40 cellular contexts compared by ENCODE assay signal in the genomic region with DNA sequence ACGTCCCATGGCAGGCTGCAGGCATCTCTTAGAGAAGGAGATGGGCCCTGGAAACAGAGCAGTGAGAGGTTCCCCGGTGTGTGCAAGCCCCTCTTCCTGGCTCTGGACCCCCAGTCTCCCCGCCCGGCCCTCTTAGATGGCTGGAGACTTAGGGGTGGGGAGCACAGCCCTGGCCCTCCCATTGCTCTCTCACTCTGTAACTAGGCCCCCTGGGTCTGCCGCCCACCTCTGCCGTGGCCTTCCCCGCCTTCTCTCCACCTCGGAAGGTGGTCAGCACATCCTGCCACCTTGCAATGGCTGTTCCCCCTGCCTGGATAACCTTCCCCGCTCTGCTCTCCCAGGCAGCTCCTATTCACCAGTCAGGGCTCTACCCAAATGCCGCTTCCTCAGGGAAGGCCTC. TPM values are rescaled to one million over a fixed set of nuclear protein-coding genes. Genes with fewer than 3 reads are reported as not detected.
"Had no signal": no experiment of that assay in that cellular context is flagged by ENCODE, and none has a peak within 500 bp of the region (broad histone marks: within the 10 kb centered on the region; RNA-seq: fewer than 3 reads in every experiment).

No MANE protein-coding gene starts in this region.

- H3K4me1 ChIP-seq: ascending aorta had no signal

- H3K9me3 Mint-ChIP-seq: activated naive CD4-positive, alpha-beta T cell treated with anti-CD3 and anti-CD28 coated beads, Interleukin-2, amount 50 U/mL, for 24 hours; activated naive CD8-positive, alpha-beta T cell treated with anti-CD3 and anti-CD28 coated beads, Interleukin-2, amount 50 U/mL, for 24 hours; central memory CD8-positive, alpha-beta T cell had no signal

- ATAC-seq: activated CD4-positive, alpha-beta T cell treated with anti-CD3 and anti-CD28 coated beads for 36 hours; activated CD4-positive, CD25-positive, alpha-beta regulatory T cell treated with anti-CD3 and anti-CD28 coated beads, Interleukin-2, amount 50 U/mL, for 24 hours; activated CD8-positive, alpha-beta memory T cell treated with anti-CD3 and anti-CD28 coated beads, Interleukin-2, amount 10 ng/mL, durations not matched to agents 7 days and 5 days; activated CD8-positive, alpha-beta T cell treated with anti-CD3 and anti-CD28 coated beads, Interleukin-2, amount 10 ng/mL, durations not matched to agents 7 days and 5 days; activated naive CD8-positive, alpha-beta T cell treated with anti-CD3 and anti-CD28 coated beads, Interleukin-2, amount 50 U/mL, for 24 hours; WTC11 had no signal

- H3K4me3 Mint-ChIP-seq: activated CD4-positive, alpha-beta memory T cell treated with anti-CD3 and anti-CD28 coated beads, Interleukin-2, amount 10 ng/mL, durations not matched to agents 7 days and 5 days; activated CD4-positive, alpha-beta T cell treated with anti-CD3 and anti-CD28 coated beads for 36 hours; activated CD4-positive, alpha-beta T cell treated with anti-CD3 and anti-CD28 coated beads, Interleukin-2, amount 10 ng/mL, durations not matched to agents 7 days and 5 days; activated CD8-positive, alpha-beta memory T cell treated with anti-CD3 and anti-CD28 coated beads, Interleukin-2, amount 10 ng/mL, durations not matched to agents 7 days and 5 days; activated CD8-positive, alpha-beta T cell treated with anti-CD3 and anti-CD28 coated beads, Interleukin-2, amount 10 ng/mL, durations not matched to agents 7 days and 5 days; activated naive CD4-positive, alpha-beta T cell treated with anti-CD3 and anti-CD28 coated beads, Interleukin-2, amount 10 ng/mL, durations not matched to agents 7 days and 5 days; activated naive CD4-positive, alpha-beta T cell treated with anti-CD3 and anti-CD28 coated beads, Interleukin-2, amount 50 U/mL, for 24 hours; activated naive CD8-positive, alpha-beta T cell; activated naive CD8-positive, alpha-beta T cell treated with anti-CD3 and anti-CD28 coated beads, Interleukin-2, amount 10 ng/mL, durations not matched to agents 7 days and 5 days; activated naive CD8-positive, alpha-beta T cell treated with anti-CD3 and anti-CD28 coated beads, Interleukin-2, amount 50 U/mL, for 24 hours; activated T-cell treated with anti-CD3 and anti-CD28 coated beads, Interleukin-2, amount 50 U/mL, for 24 hours; brain; central memory CD8-positive, alpha-beta T cell; T-helper 1 cell treated with Interleukin-12 subunit alpha and Interleukin-12 subunit beta and Interleukin-4 antibody, amounts not matched to agents 30 μg/mL and 1 μg/mL, for 36 hours; T-helper 2 cell treated with Interferon-gamma antibody and Interleukin-4, amounts not matched to agents 5 μg/mL and 100 μg/mL, for 36 hours; WTC11 had no signal

- H3K27ac Mint-ChIP-seq: activated CD4-positive, alpha-beta memory T cell treated with anti-CD3 and anti-CD28 coated beads, Interleukin-2, amount 10 ng/mL, durations not matched to agents 7 days and 5 days; activated CD4-positive, alpha-beta T cell treated with anti-CD3 and anti-CD28 coated beads for 36 hours; activated CD4-positive, alpha-beta T cell treated with anti-CD3 and anti-CD28 coated beads, Interleukin-2, amount 10 ng/mL, durations not matched to agents 7 days and 5 days; activated CD8-positive, alpha-beta memory T cell treated with anti-CD3 and anti-CD28 coated beads, Interleukin-2, amount 10 ng/mL, durations not matched to agents 7 days and 5 days; activated CD8-positive, alpha-beta T cell treated with anti-CD3 and anti-CD28 coated beads, Interleukin-2, amount 10 ng/mL, durations not matched to agents 7 days and 5 days; activated naive CD4-positive, alpha-beta T cell treated with anti-CD3 and anti-CD28 coated beads, Interleukin-2, amount 10 ng/mL, durations not matched to agents 7 days and 5 days; activated naive CD4-positive, alpha-beta T cell treated with anti-CD3 and anti-CD28 coated beads, Interleukin-2, amount 50 U/mL, for 24 hours; activated naive CD8-positive, alpha-beta T cell; activated naive CD8-positive, alpha-beta T cell treated with anti-CD3 and anti-CD28 coated beads, Interleukin-2, amount 10 ng/mL, durations not matched to agents 7 days and 5 days; activated naive CD8-positive, alpha-beta T cell treated with anti-CD3 and anti-CD28 coated beads, Interleukin-2, amount 50 U/mL, for 24 hours; activated T-cell treated with anti-CD3 and anti-CD28 coated beads, Interleukin-2, amount 50 U/mL, for 24 hours; activated T-helper 2 cell treated with anti-CD3 and anti-CD28 coated beads, Interferon-gamma antibody, Interleukin-2, Interleukin-4, amounts not matched to agents 10 μg/mL and 5 μg/mL and 100 μg/mL, durations not matched to agents 14 hours and 24 hours and 36 hours; brain; T-helper 1 cell treated with Interleukin-12 subunit alpha and Interleukin-12 subunit beta and Interleukin-4 antibody, amounts not matched to agents 30 μg/mL and 1 μg/mL, for 36 hours; T-helper 2 cell treated with Interferon-gamma antibody and Interleukin-4, amounts not matched to agents 5 μg/mL and 100 μg/mL, for 36 hours; WTC11 had no signal

- H3K4me3 ChIP-seq: ascending aorta, cardiac muscle cell had no signal

- DNase-seq: activated CD4-positive, alpha-beta memory T cell treated with anti-CD3 and anti-CD28 coated beads, Interleukin-2, amount 10 ng/mL, durations not matched to agents 7 days and 5 days; activated CD4-positive, alpha-beta T cell treated with anti-CD3 and anti-CD28 coated beads for 1 hour; activated CD4-positive, alpha-beta T cell treated with anti-CD3 and anti-CD28 coated beads for 36 hours; activated CD4-positive, alpha-beta T cell treated with anti-CD3 and anti-CD28 coated beads for 48 hours; activated CD4-positive, alpha-beta T cell treated with anti-CD3 and anti-CD28 coated beads, Interleukin-2, amount 10 ng/mL, durations not matched to agents 7 days and 5 days; activated CD4-positive, alpha-beta T cell treated with anti-CD3 and anti-CD28 coated beads, Interleukin-2, amount 50 U/mL, for 48 hours; activated CD4-positive, CD25-positive, alpha-beta regulatory T cell; activated CD8-positive, alpha-beta memory T cell treated with anti-CD3 and anti-CD28 coated beads for 24 hours; activated CD8-positive, alpha-beta memory T cell treated with anti-CD3 and anti-CD28 coated beads, Interleukin-2, amount 10 ng/mL, durations not matched to agents 7 days and 5 days; activated CD8-positive, alpha-beta memory T cell treated with anti-CD3 and anti-CD28 coated beads, Interleukin-2, amount 50 U/mL, for 48 hours; activated CD8-positive, alpha-beta T cell treated with anti-CD3 and anti-CD28 coated beads, Interleukin-2, amount 10 ng/mL, durations not matched to agents 7 days and 5 days; activated effector memory CD4-positive, alpha-beta T cell treated with Interleukin-2 at 50 U/mL for 16 hours; activated gamma-delta T cell; activated naive CD4-positive, alpha-beta T cell treated with anti-CD3 and anti-CD28 coated beads, Interleukin-2, amount 10 ng/mL, durations not matched to agents 7 days and 5 days; activated naive CD4-positive, alpha-beta T cell treated with Interleukin-2 at 50 U/mL for 16 hours; activated naive CD8-positive, alpha-beta T cell treated with anti-CD3 and anti-CD28 coated beads, Interleukin-2, amount 10 ng/mL, durations not matched to agents 7 days and 5 days; activated naive CD8-positive, alpha-beta T cell treated with anti-CD3 and anti-CD28 coated beads, Interleukin-2, amount 50 U/mL, for 24 hours; activated T-cell treated with anti-CD3 and anti-CD28 coated beads, Interleukin-2, amount 50 U/mL, for 24 hours; activated T-cell treated with anti-CD3 and anti-CD28 coated beads, Interleukin-2, amount 50 U/mL, for 48 hours; amygdala; anterior cingulate cortex; caudate nucleus; SW 1271; T-helper 1 cell; T-helper 2 cell; T-helper 9 cell; WERI-Rb-1 had no signal

- H3K4me1 Mint-ChIP-seq: activated CD4-positive, alpha-beta memory T cell treated with anti-CD3 and anti-CD28 coated beads, Interleukin-2, amount 10 ng/mL, durations not matched to agents 7 days and 5 days; activated CD4-positive, alpha-beta T cell treated with anti-CD3 and anti-CD28 coated beads for 36 hours; activated CD4-positive, alpha-beta T cell treated with anti-CD3 and anti-CD28 coated beads, Interleukin-2, amount 10 ng/mL, durations not matched to agents 7 days and 5 days; activated CD8-positive, alpha-beta memory T cell treated with anti-CD3 and anti-CD28 coated beads, Interleukin-2, amount 10 ng/mL, durations not matched to agents 7 days and 5 days; activated naive CD4-positive, alpha-beta T cell treated with anti-CD3 and anti-CD28 coated beads, Interleukin-2, amount 10 ng/mL, durations not matched to agents 7 days and 5 days; activated naive CD4-positive, alpha-beta T cell treated with anti-CD3 and anti-CD28 coated beads, Interleukin-2, amount 50 U/mL, for 24 hours; activated naive CD8-positive, alpha-beta T cell treated with anti-CD3 and anti-CD28 coated beads, Interleukin-2, amount 10 ng/mL, durations not matched to agents 7 days and 5 days; activated naive CD8-positive, alpha-beta T cell treated with anti-CD3 and anti-CD28 coated beads, Interleukin-2, amount 50 U/mL, for 24 hours; central memory CD8-positive, alpha-beta T cell; WTC11 had no signal

- H3K9me3 ChIP-seq: ascending aorta had no signal

- FAIRE-seq: bronchial epithelial cell, TTC549 had no signal

- H3K36me3 Mint-ChIP-seq: activated CD8-positive, alpha-beta memory T cell treated with anti-CD3 and anti-CD28 coated beads, Interleukin-2, amount 10 ng/mL, durations not matched to agents 7 days and 5 days; activated naive CD4-positive, alpha-beta T cell treated with anti-CD3 and anti-CD28 coated beads, Interleukin-2, amount 10 ng/mL, durations not matched to agents 7 days and 5 days; activated naive CD4-positive, alpha-beta T cell treated with anti-CD3 and anti-CD28 coated beads, Interleukin-2, amount 50 U/mL, for 24 hours; activated naive CD8-positive, alpha-beta T cell; activated naive CD8-positive, alpha-beta T cell treated with anti-CD3 and anti-CD28 coated beads, Interleukin-2, amount 10 ng/mL, durations not matched to agents 7 days and 5 days had no signal

- H3K27ac ChIP-seq: ascending aorta, cardiac muscle cell, WERI-Rb-1 had no signal

- H3K27me3 Mint-ChIP-seq: activated CD4-positive, alpha-beta memory T cell treated with anti-CD3 and anti-CD28 coated beads, Interleukin-2, amount 10 ng/mL, durations not matched to agents 7 days and 5 days; activated CD4-positive, alpha-beta T cell treated with anti-CD3 and anti-CD28 coated beads, Interleukin-2, amount 10 ng/mL, durations not matched to agents 7 days and 5 days; activated CD8-positive, alpha-beta memory T cell treated with anti-CD3 and anti-CD28 coated beads, Interleukin-2, amount 10 ng/mL, durations not matched to agents 7 days and 5 days; activated naive CD4-positive, alpha-beta T cell treated with anti-CD3 and anti-CD28 coated beads, Interleukin-2, amount 10 ng/mL, durations not matched to agents 7 days and 5 days; activated naive CD8-positive, alpha-beta T cell treated with anti-CD3 and anti-CD28 coated beads, Interleukin-2, amount 10 ng/mL, durations not matched to agents 7 days and 5 days; activated naive CD8-positive, alpha-beta T cell treated with anti-CD3 and anti-CD28 coated beads, Interleukin-2, amount 50 U/mL, for 24 hours; brain; central memory CD8-positive, alpha-beta T cell had no signal

- H3K36me3 ChIP-seq: ascending aorta, cardiac muscle cell had no signal

- H3K27me3 ChIP-seq: ascending aorta, cardiac muscle cell had no signal

RNA-seq across cellular contexts. Expression of a gene that starts 21.8 kb away (rescaled TPM):
- total RNA-seq: activated CD4-positive, alpha-beta T cell treated with anti-CD3 and anti-CD28 coated beads, Interleukin-2, amount 10 ng/mL, durations not matched to agents 7 days and 5 days; activated CD8-positive, alpha-beta memory T cell treated with anti-CD3 and anti-CD28 coated beads, Interleukin-2, amount 10 ng/mL, durations not matched to agents 7 days and 5 days; activated CD8-positive, alpha-beta T cell treated with anti-CD3 and anti-CD28 coated beads, Interleukin-2, amount 10 ng/mL, durations not matched to agents 7 days and 5 days; activated naive CD8-positive, alpha-beta T cell treated with anti-CD3 and anti-CD28 coated beads, Interleukin-2, amount 10 ng/mL, durations not matched to agents 7 days and 5 days had no signal

RNA-seq across cellular contexts. Expression of a gene that starts 30.1 kb away (rescaled TPM):
- total RNA-seq: activated CD4-positive, alpha-beta memory T cell treated with anti-CD3 and anti-CD28 coated beads, Interleukin-2, amount 10 ng/mL, durations not matched to agents 7 days and 5 days; activated CD4-positive, alpha-beta T cell treated with anti-CD3 and anti-CD28 coated beads, Interleukin-2, amount 10 ng/mL, durations not matched to agents 7 days and 5 days; activated CD8-positive, alpha-beta memory T cell treated with anti-CD3 and anti-CD28 coated beads, Interleukin-2, amount 10 ng/mL, durations not matched to agents 7 days and 5 days; activated CD8-positive, alpha-beta T cell treated with anti-CD3 and anti-CD28 coated beads, Interleukin-2, amount 10 ng/mL, durations not matched to agents 7 days and 5 days; activated T-helper 2 cell treated with anti-CD3 and anti-CD28 coated beads, Interferon-gamma antibody, Interleukin-2, Interleukin-4, amounts not matched to agents 10 μg/mL and 5 μg/mL and 100 μg/mL, durations not matched to agents 14 hours and 24 hours and 36 hours had no signal
